Comparison of ENCODE assay signal across 9 cellular contexts in the genomic region with DNA sequence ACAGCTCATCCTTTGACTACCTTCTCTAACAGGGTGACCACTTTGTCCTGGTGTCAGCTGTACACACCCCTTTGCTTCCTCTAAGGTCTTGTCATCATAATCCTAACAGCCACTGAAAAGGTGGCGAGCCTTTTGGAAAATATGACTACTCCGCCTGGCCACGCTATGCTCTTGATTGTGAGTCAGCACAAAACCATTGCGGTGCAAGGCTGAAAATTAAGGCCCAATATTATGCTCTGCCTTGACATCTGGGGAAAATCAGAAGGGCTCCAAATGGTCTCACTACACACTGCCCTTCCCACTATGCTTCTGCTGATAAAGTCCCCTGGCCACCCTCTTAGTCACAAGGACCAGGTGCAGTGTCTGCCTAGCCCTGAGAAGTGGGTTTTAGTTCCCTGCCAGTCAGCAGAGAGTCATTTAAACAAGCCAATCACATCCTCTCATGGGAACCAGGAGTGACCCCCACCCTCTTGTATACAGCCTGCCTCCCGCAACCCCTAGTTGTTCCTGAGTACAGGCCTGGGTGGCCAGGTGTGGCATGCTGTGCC. TPM values are rescaled to one million over a fixed set of nuclear protein-coding genes. Genes with fewer than 3 reads are reported as not detected.
A peak's percentile ranks its signal among the peaks of the same experiment; 100 is the strongest.
DNase-seq lines count a peak whose midpoint lies in the region; ATAC-seq and TF ChIP-seq lines count a peak whose summit lies in the region.
"Had no signal": no experiment of that assay in that cellular context is flagged by ENCODE, and none has a peak within 500 bp of the region (broad histone marks: within the 10 kb centered on the region; RNA-seq: fewer than 3 reads in every experiment).

No MANE protein-coding gene starts in this region.

- in situ Hi-C loops in astrocyte of the cerebellum (cut with HindIII; ENCODE audit: low sequenced_read_pairs): no loop called here

- intact Hi-C loops in posterior cingulate gyrus (cut with DNase I): no loop called here

- TF ChIP-seq CTCF in astrocyte of the cerebellum (IDR thresholded peaks at IDR 0.05; ENCODE audit: low read depth, low read length, missing control alignments) (no peak), omental fat pad (IDR thresholded peaks at IDR 0.05) (no peak)

- no peak for DNase-seq in activated CD4-positive, CD25-positive, alpha-beta regulatory T cell (lab: John Stamatoyannopoulos, UW)
- DNase-seq in astrocyte of the cerebellum (ENCODE audit: low read depth) (peak; percentile 36), omental fat pad (ENCODE audit: low spot score) (no peak), posterior cingulate gyrus (no peak), NCI-H526 (lab: John Stamatoyannopoulos, UW) (no peak)
- DNase-seq: activated effector memory CD4-positive, alpha-beta T cell treated with anti-CD3 and anti-CD28 coated beads, Interleukin-2, amount 50 U/mL, for 16 hours had no signal

- peak; percentile 41 to 56 for ATAC-seq in activated CD4-positive, CD25-positive, alpha-beta regulatory T cell treated with anti-CD3 and anti-CD28 coated beads, Interleukin-2, amount 50 U/mL, for 24 hours
- ATAC-seq in HG02884 (IDR thresholded peaks at IDR 0.05; ENCODE audit: unreplicated experiment) (peak; percentile 70), omental fat pad (ENCODE audit: low FRiP score) (peak; percentile 37), HG03442 (IDR thresholded peaks at IDR 0.05; ENCODE audit: unreplicated experiment) (no peak)

- H3K4me3 ChIP-seq in astrocyte of the cerebellum (ENCODE audit: low read depth, low read length): no peak overlapping the region

RNA-seq across cellular contexts. Expression of gene FGD6, which starts 34.3 kb away (rescaled TPM):
- 1 to 10 TPM; 6.6 to 9.6 (median 7.4) TPM for total RNA-seq in omental fat pad

RNA-seq across cellular contexts. Expression of gene VEZT, which starts 34.7 kb away (rescaled TPM):
- 10 to 100 TPM; 57.3 to 75.8 (median 64.0) TPM for total RNA-seq in omental fat pad
